8 cellular contexts compared by ENCODE assay signal in the genomic region with DNA sequence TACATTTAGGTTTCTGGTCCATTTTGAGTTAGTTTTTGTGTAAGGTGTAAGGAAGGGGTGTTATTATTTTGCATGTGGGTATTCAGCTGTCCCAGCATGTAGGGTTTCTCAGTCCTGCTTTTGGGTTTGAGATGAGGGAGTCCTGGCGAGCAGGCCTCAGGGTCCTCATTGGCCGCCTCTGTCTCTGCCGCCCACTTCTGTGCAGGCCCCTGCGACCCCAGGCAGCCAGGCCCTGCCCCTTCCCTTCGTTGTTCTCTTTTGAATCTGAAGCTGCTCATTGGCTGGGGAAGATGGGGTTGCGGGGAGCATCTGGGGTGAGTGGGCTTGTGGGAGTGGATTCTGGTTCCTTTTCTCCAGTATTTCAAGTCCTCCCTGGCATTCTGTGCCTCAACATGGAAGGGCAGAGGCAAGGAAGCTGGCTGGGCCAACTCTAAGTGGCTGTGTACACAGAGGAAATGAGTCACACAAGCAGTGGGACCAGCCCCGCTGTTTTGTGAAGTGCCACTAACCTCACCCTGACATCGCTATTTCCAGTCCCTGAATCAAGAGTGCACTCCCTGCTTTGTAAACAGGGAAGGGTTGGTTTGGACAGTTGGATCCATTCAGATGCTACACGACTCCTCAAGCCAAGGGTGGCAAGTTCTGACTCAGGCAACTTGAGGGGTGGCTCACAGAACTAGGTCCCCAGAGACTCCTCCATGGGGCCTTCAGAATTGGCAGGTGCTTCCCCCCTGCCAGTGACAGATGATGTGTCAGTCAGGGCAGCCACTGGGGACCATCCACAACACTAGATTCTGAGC.
A peak's percentile ranks its signal among the peaks of the same experiment; 100 is the strongest.
DNase-seq lines count a peak whose midpoint lies in the region; ATAC-seq, FAIRE-seq and TF ChIP-seq lines count a peak whose summit lies in the region.
"Not testable (repeated sequence)": the region's sequence is repeated elsewhere in the genome, so short reads cannot be mapped to it uniquely, and the experiment has no call there.

No MANE protein-coding gene starts in this region.

- H3K36me3 ChIP-seq in HEK293 (ENCODE audit: control insufficient read depth in 2 of 2, insufficient read depth in 1 of 2, low read length in 2 of 2); psoas muscle (ENCODE audit: insufficient read depth in 1 of 2, low read depth in 1 of 2): not testable (repeated sequence)

- H3K27ac Mint-ChIP-seq in type B pancreatic cell = peak overlapping the region; percentile 76

- 63 to 79% (median 69%) methylated on average over 5 to 8 of the region's 9 CpGs for WGBS in psoas muscle, 3 donors

- not testable (repeated sequence) for H3K27ac ChIP-seq in HEK293 (ENCODE audit: extremely low read depth, low read depth, low read length); psoas muscle

- not testable (repeated sequence) for H3K9me3 Mint-ChIP-seq in type B pancreatic cell

- not testable (repeated sequence) for DNase-seq in GM12891 (ENCODE audit: insufficient read length, low spot score); type B pancreatic cell (ENCODE audit: extremely low spot score, unreplicated experiment)
- DNase-seq in Jurkat, Clone E6-1 (ENCODE audit: low read depth, low spot score) = peak; percentile 12
- DNase-seq in RCC 7860 (ENCODE audit: low spot score) = peak; percentile 66
- DNase-seq in activated T-cell treated with anti-CD3 and anti-CD28 coated beads, Interleukin-2, amount 50 U/mL, for 48 hours = peak; percentile 74 to 77
- DNase-seq in fibroblast of peridontal ligament (ENCODE audit: extremely low read depth) = peak; percentile 27
- DNase-seq in psoas muscle = peak; percentile 45 to 65

- H3K4me1 ChIP-seq in HEK293 (ENCODE audit: control insufficient read depth, insufficient read depth, low read length); psoas muscle: not testable (repeated sequence)

- TF ChIP-seq CTCF in HEK293 (tag by site-specific recombination; IDR thresholded peaks at IDR 0.05); psoas muscle (IDR thresholded peaks at IDR 0.05); type B pancreatic cell (conservative IDR thresholded peaks at IDR 0.05): not testable (repeated sequence)

- H3K27me3 Mint-ChIP-seq in type B pancreatic cell = not testable (repeated sequence)

- CTCF ChIA-PET in HEK293 (lab: Yijun Ruan, JAX) = not testable (repeated sequence)

- not testable (repeated sequence) for TF ChIP-seq POLR2A in GM12891 (IDR thresholded peaks at IDR 0.05; ENCODE audit: low read depth, low read length)

- POLR2A ChIA-PET in HEK293 (lab: Yijun Ruan, JAX) = not testable (repeated sequence)

- ATAC-seq in psoas muscle = peak; percentile 47 to 76 (median 68)

- intact Hi-C loops in psoas muscle (cut with DNase I) = not testable (repeated sequence)

- not testable (repeated sequence) for H3K4me1 Mint-ChIP-seq in type B pancreatic cell (ENCODE audit: unreplicated experiment)

- FAIRE-seq in GM12891 (lab: Jason Lieb, UNC) = peak; percentile 95
- FAIRE-seq in RCC 7860 (lab: Jason Lieb, UNC) = peak; percentile 76

- peaks cover 12% of the 10 kb centered on the region for H3K36me3 Mint-ChIP-seq in type B pancreatic cell

- not testable (repeated sequence) for H3K27me3 ChIP-seq in psoas muscle (ENCODE audit: insufficient read depth in 3 of 3, low read length in 2 of 3)

- H3K4me3 Mint-ChIP-seq in type B pancreatic cell = not testable (repeated sequence)

- not testable (repeated sequence) for H3K4me3 ChIP-seq in HEK293 (ENCODE audit: low read depth, low read length); Jurkat, Clone E6-1 (ENCODE audit: low read length); psoas muscle

- not testable (repeated sequence) for H3K9me3 ChIP-seq in HEK293 (ENCODE audit: control insufficient read depth, insufficient read depth, low read depth, low read length); psoas muscle

TF ChIP-seq in HEK293, 187 proteins besides CTCF, POLR2A, EP300 and RAD21:
- TF ChIP-seq, protein P1, sequence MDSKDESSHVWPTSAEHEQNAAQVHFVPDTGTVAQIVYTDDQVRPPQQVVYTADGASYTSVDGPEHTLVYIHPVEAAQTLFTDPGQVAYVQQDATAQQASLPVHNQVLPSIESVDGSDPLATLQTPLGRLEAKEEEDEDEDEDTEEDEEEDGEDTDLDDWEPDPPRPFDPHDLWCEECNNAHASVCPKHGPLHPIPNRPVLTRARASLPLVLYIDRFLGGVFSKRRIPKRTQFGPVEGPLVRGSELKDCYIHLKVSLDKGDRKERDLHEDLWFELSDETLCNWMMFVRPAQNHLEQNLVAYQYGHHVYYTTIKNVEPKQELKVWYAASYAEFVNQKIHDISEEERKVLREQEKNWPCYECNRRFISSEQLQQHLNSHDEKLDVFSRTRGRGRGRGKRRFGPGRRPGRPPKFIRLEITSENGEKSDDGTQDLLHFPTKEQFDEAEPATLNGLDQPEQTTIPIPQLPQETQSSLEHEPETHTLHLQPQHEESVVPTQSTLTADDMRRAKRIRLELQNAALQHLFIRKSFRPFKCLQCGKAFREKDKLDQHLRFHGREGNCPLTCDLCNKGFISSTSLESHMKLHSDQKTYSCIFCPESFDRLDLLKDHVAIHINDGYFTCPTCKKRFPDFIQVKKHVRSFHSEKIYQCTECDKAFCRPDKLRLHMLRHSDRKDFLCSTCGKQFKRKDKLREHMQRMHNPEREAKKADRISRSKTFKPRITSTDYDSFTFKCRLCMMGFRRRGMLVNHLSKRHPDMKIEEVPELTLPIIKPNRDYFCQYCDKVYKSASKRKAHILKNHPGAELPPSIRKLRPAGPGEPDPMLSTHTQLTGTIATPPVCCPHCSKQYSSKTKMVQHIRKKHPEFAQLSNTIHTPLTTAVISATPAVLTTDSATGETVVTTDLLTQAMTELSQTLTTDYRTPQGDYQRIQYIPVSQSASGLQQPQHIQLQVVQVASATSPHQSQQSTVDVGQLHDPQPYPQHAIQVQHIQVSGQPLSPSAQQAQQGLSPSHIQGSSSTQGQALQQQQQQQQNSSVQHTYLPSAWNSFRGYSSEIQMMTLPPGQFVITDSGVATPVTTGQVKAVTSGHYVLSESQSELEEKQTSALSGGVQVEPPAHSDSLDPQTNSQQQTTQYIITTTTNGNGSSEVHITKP (tag by site-specific recombination; IDR thresholded peaks at IDR 0.05) = 0 out of 2 replicates have a peak, but pooled peaks have one; percentile 18
- TF ChIP-seq SP7 (tag by site-specific recombination; IDR thresholded peaks at IDR 0.05) (peak; percentile 60), GLIS2 (tag by site-specific recombination; IDR thresholded peaks at IDR 0.05) (peak; percentile 33; the same call in 1 of the 2 replicates), ZNF335 (tag by site-specific recombination; conservative IDR thresholded peaks at IDR 0.05) (peak; percentile 76), GLIS1 (tag by site-specific recombination; IDR thresholded peaks at IDR 0.05) (peak; percentile 72), ZFP69B (tag by site-specific recombination; IDR thresholded peaks at IDR 0.05) (peak; percentile 82; the same call in 1 of the 2 replicates), KLF1 (tag by site-specific recombination; IDR thresholded peaks at IDR 0.05) (peak; percentile 62), ZNF600 (tag by site-specific recombination; IDR thresholded peaks at IDR 0.05) (0 out of 2 replicates have a peak, but pooled peaks have one; percentile 24)
- TF ChIP-seq, protein P2, sequence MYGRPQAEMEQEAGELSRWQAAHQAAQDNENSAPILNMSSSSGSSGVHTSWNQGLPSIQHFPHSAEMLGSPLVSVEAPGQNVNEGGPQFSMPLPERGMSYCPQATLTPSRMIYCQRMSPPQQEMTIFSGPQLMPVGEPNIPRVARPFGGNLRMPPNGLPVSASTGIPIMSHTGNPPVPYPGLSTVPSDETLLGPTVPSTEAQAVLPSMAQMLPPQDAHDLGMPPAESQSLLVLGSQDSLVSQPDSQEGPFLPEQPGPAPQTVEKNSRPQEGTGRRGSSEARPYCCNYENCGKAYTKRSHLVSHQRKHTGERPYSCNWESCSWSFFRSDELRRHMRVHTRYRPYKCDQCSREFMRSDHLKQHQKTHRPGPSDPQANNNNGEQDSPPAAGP (tag by site-specific recombination; IDR thresholded peaks at IDR 0.05) = peak; percentile 75; the same call in 1 of the 2 replicates
- TF ChIP-seq, protein P3, sequence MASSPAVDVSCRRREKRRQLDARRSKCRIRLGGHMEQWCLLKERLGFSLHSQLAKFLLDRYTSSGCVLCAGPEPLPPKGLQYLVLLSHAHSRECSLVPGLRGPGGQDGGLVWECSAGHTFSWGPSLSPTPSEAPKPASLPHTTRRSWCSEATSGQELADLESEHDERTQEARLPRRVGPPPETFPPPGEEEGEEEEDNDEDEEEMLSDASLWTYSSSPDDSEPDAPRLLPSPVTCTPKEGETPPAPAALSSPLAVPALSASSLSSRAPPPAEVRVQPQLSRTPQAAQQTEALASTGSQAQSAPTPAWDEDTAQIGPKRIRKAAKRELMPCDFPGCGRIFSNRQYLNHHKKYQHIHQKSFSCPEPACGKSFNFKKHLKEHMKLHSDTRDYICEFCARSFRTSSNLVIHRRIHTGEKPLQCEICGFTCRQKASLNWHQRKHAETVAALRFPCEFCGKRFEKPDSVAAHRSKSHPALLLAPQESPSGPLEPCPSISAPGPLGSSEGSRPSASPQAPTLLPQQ (tag by site-specific recombination; IDR thresholded peaks at IDR 0.05) = peak; percentile 76
